ENCODE assay signal across 20 cellular contexts in the genomic region with DNA sequence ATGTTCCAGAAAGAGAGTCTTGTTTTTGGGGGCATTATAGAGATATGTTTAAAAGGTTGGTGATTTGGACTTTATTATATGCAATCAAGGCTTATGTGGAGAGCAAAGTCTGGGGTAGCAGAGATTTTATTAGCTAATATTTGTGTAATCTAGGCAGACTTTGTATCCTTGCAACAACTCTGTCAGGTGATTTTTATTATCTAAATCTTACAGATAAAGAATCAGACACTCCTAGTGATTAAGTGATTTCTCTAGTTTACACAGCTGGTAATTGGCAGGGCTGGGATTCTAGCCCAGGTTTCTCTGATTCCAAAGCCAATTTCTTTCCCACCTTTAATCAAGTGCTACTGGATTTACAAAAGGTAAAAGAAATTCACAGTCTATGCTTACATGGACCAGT.
"Had no signal": no experiment of that assay in that cellular context is flagged by ENCODE, and none has a peak within 500 bp of the region (broad histone marks: within the 10 kb centered on the region; RNA-seq: fewer than 3 reads in every experiment).

No MANE protein-coding gene starts in this region.

- H3K9me3 Mint-ChIP-seq: activated CD4-positive, alpha-beta T cell treated with anti-CD3 and anti-CD28 coated beads, Interleukin-2, amount 10 ng/mL, durations not matched to agents 7 days and 5 days; activated CD8-positive, alpha-beta T cell treated with anti-CD3 and anti-CD28 coated beads for 36 hours; nephron had no signal

- H3K27ac Mint-ChIP-seq: activated CD4-positive, alpha-beta T cell treated with anti-CD3 and anti-CD28 coated beads, Interleukin-2, amount 10 ng/mL, durations not matched to agents 7 days and 5 days; activated CD8-positive, alpha-beta memory T cell treated with anti-CD3 and anti-CD28 coated beads, Interleukin-2, amount 10 ng/mL, durations not matched to agents 7 days and 5 days; activated CD8-positive, alpha-beta T cell treated with anti-CD3 and anti-CD28 coated beads for 36 hours; activated naive CD8-positive, alpha-beta T cell treated with anti-CD3 and anti-CD28 coated beads, Interleukin-2, amount 50 U/mL, for 24 hours; nephron had no signal

- H3K27ac ChIP-seq: heart left ventricle, neutrophil, ovary, stomach, suprapubic skin, tibial nerve, uterus had no signal

- H3K36me3 Mint-ChIP-seq: activated CD8-positive, alpha-beta memory T cell treated with anti-CD3 and anti-CD28 coated beads, Interleukin-2, amount 10 ng/mL, durations not matched to agents 7 days and 5 days had no signal

- H3K36me3 ChIP-seq: heart left ventricle, neutrophil, ovary, stomach, suprapubic skin, tibial nerve, uterus had no signal

- H3K9me3 ChIP-seq: heart left ventricle, neutrophil, ovary, stomach, suprapubic skin, tibial nerve, uterus had no signal

- H3K4me3 Mint-ChIP-seq: activated CD4-positive, alpha-beta T cell treated with anti-CD3 and anti-CD28 coated beads, Interleukin-2, amount 10 ng/mL, durations not matched to agents 7 days and 5 days; activated CD8-positive, alpha-beta memory T cell treated with anti-CD3 and anti-CD28 coated beads, Interleukin-2, amount 10 ng/mL, durations not matched to agents 7 days and 5 days; activated CD8-positive, alpha-beta T cell treated with anti-CD3 and anti-CD28 coated beads for 36 hours; activated naive CD8-positive, alpha-beta T cell treated with anti-CD3 and anti-CD28 coated beads, Interleukin-2, amount 50 U/mL, for 24 hours; nephron had no signal

- DNase-seq: activated CD4-positive, alpha-beta T cell treated with anti-CD3 and anti-CD28 coated beads, Interleukin-2, amount 10 ng/mL, durations not matched to agents 7 days and 5 days; activated CD4-positive, CD25-positive, alpha-beta regulatory T cell treated with anti-CD3 and anti-CD28 coated beads, Interleukin-2, amount 50 U/mL, for 72 hours; activated CD8-positive, alpha-beta memory T cell treated with anti-CD3 and anti-CD28 coated beads, Interleukin-2, amount 10 ng/mL, durations not matched to agents 7 days and 5 days; activated CD8-positive, alpha-beta T cell treated with anti-CD3 and anti-CD28 coated beads for 36 hours; activated effector memory CD4-positive, alpha-beta T cell treated with anti-CD3 and anti-CD28 coated beads, Interleukin-2, amount 50 U/mL, for 16 hours; activated naive CD4-positive, alpha-beta T cell treated with anti-CD3 and anti-CD28 coated beads, Interleukin-2, amount 50 U/mL, for 16 hours; activated naive CD8-positive, alpha-beta T cell treated with anti-CD3 and anti-CD28 coated beads, Interleukin-2, amount 50 U/mL, for 24 hours; activated T-cell treated with anti-CD3 and anti-CD28 coated beads for 4 hours; heart left ventricle; islet precursor cell; midbrain; ovary; right cardiac atrium; stimulated activated CD4-positive, alpha-beta T cell treated with anti-CD3 and anti-CD28 coated beads, Interleukin-1b, Interleukin-23, amount 100 ng/mL, for 48 hours; stomach; uterus had no signal

- H3K27me3 ChIP-seq: heart left ventricle, neutrophil, ovary, stomach, suprapubic skin, tibial nerve, uterus had no signal

- H3K4me3 ChIP-seq: heart left ventricle, ovary, stomach, suprapubic skin, tibial nerve, uterus had no signal

- H3K4me1 ChIP-seq: suprapubic skin, tibial nerve, uterus had no signal

- ATAC-seq: activated CD8-positive, alpha-beta memory T cell treated with anti-CD3 and anti-CD28 coated beads, Interleukin-2, amount 10 ng/mL, durations not matched to agents 7 days and 5 days; activated CD8-positive, alpha-beta T cell treated with anti-CD3 and anti-CD28 coated beads for 36 hours; activated naive CD8-positive, alpha-beta T cell treated with anti-CD3 and anti-CD28 coated beads, Interleukin-2, amount 50 U/mL, for 24 hours; heart left ventricle; right cardiac atrium had no signal

- H3K4me1 Mint-ChIP-seq: activated CD4-positive, alpha-beta T cell treated with anti-CD3 and anti-CD28 coated beads, Interleukin-2, amount 10 ng/mL, durations not matched to agents 7 days and 5 days; activated naive CD8-positive, alpha-beta T cell treated with anti-CD3 and anti-CD28 coated beads, Interleukin-2, amount 50 U/mL, for 24 hours had no signal
